17 cellular contexts compared by ENCODE assay signal in the genomic region with DNA sequence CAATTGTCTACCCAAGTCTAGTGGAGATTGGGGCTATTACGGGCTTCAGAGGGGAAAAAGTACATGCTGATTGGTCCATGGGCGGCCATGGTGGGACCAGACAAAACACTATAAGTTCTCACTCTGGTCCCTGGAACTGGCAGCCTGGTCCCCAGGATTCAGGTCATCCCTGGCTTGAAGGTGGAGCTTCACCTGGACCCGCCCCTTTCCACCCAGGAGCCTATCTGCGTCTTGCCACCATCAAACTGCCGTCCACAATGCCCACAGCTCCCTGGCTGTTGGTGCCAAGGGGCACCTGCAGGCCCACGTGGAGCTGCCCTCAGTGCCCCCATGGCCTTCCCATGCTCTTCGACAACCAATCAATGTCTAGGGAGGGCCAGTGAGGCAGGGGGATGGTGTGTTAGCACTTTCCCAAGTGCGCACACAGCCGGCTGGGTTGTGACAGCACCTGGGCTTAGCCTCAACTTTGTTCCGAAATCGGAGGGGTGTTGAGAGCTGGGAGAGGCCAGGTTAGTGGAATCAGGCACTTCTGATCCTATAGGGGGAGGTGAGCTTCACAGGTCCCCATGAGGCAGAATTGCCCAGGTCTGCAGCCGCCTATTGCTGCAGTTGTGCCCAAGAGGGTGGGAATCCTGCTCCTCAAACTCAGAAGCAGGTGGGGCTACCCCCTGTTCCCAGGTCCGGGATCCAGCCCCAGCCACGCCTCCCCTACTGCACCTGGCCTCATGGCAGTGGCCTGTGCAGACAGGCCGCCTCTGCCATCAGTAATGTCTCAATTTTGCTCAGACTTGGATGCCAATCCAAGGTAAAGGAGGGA.
DNase-seq lines count a peak whose midpoint lies in the region; ATAC-seq, FAIRE-seq and TF ChIP-seq lines count a peak whose summit lies in the region.
"Had no signal": no experiment of that assay in that cellular context is flagged by ENCODE, and none has a peak within 500 bp of the region (broad histone marks: within the 10 kb centered on the region; RNA-seq: fewer than 3 reads in every experiment).

No MANE protein-coding gene starts in this region.

- TF ChIP-seq POLR2A in upper lobe of left lung (IDR thresholded peaks at IDR 0.05) = no peak

- H3K27ac Mint-ChIP-seq in activated naive CD8-positive, alpha-beta T cell treated with anti-CD3 and anti-CD28 coated beads, Interleukin-2, amount 50 U/mL, for 24 hours = no peak overlapping the region
- H3K27ac Mint-ChIP-seq in activated naive CD8-positive, alpha-beta T cell treated with anti-CD3 and anti-CD28 coated beads for 36 hours = no peak overlapping the region
- H3K27ac Mint-ChIP-seq: CD8-positive, alpha-beta memory T cell had no signal

- H3K36me3 Mint-ChIP-seq in activated naive CD8-positive, alpha-beta T cell treated with anti-CD3 and anti-CD28 coated beads, Interleukin-2, amount 50 U/mL, for 24 hours (ENCODE audit: low read depth) = no peaks in the 10 kb centered on the region
- no peaks in the 10 kb centered on the region for H3K36me3 Mint-ChIP-seq in activated naive CD8-positive, alpha-beta T cell treated with anti-CD3 and anti-CD28 coated beads for 36 hours
- H3K36me3 Mint-ChIP-seq: CD8-positive, alpha-beta memory T cell had no signal

- H3K27me3 ChIP-seq in upper lobe of left lung = no peaks in the 10 kb centered on the region
- H3K27me3 ChIP-seq: BLaER1 had no signal

- H3K27ac ChIP-seq in kidney (ENCODE audit: low read depth in 2 of 2, low read length in 2 of 2) = no peak overlapping the region
- no peak overlapping the region for H3K27ac ChIP-seq in upper lobe of left lung
- H3K27ac ChIP-seq: 22Rv1, BLaER1, GM23248 had no signal

- H3K9me3 Mint-ChIP-seq in activated naive CD8-positive, alpha-beta T cell treated with anti-CD3 and anti-CD28 coated beads, Interleukin-2, amount 50 U/mL, for 24 hours = peaks cover 8% of the 10 kb centered on the region
- peaks cover 5% of the 10 kb centered on the region for H3K9me3 Mint-ChIP-seq in activated naive CD8-positive, alpha-beta T cell treated with anti-CD3 and anti-CD28 coated beads for 36 hours

- intact Hi-C loops in kidney (cut with DNase I) (no loop called here), sciatic nerve (cut with DNase I) (no loop called here)

- TF ChIP-seq CTCF in kidney (IDR thresholded peaks at IDR 0.05; ENCODE audit: borderline replicate concordance, extremely low read depth, insufficient read depth) (no peak), upper lobe of left lung (IDR thresholded peaks at IDR 0.05) (no peak)

- H3K36me3 ChIP-seq in kidney (ENCODE audit: control insufficient read depth in 1 of 2, insufficient read depth in 2 of 2, low read length in 2 of 2) = no peaks in the 10 kb centered on the region
- H3K36me3 ChIP-seq in upper lobe of left lung = no peaks in the 10 kb centered on the region
- H3K36me3 ChIP-seq: BLaER1, HAP-1 had no signal

- no peak for DNase-seq in activated naive CD8-positive, alpha-beta T cell treated with anti-CD3 and anti-CD28 coated beads, Interleukin-2, amount 50 U/mL, for 24 hours
- no peak for DNase-seq in activated naive CD8-positive, alpha-beta T cell treated with anti-CD3 and anti-CD28 coated beads for 36 hours
- DNase-seq in kidney = peak; percentile 44
- no peak for DNase-seq in sciatic nerve (ENCODE audit: low spot score)
- DNase-seq in upper lobe of left lung = peak in 1 of 2 donors; percentile 36
- no peak for DNase-seq in stimulated activated CD4-positive, alpha-beta T cell treated with anti-CD3 and anti-CD28 coated beads, Interleukin-4, amount 100 ng/mL, for 4 hours
- DNase-seq: AML-193, Caco-2, DND-41, GDM1, GM23248 had no signal

- no peaks in the 10 kb centered on the region for H3K9me3 ChIP-seq in kidney (ENCODE audit: control insufficient read depth in 1 of 2, low read length in 2 of 2)
- no peaks in the 10 kb centered on the region for H3K9me3 ChIP-seq in upper lobe of left lung
- H3K9me3 ChIP-seq: BLaER1, Caco-2, HAP-1 had no signal

- H3K27me3 Mint-ChIP-seq in activated naive CD8-positive, alpha-beta T cell treated with anti-CD3 and anti-CD28 coated beads, Interleukin-2, amount 50 U/mL, for 24 hours = no peaks in the 10 kb centered on the region
- H3K27me3 Mint-ChIP-seq in activated naive CD8-positive, alpha-beta T cell treated with anti-CD3 and anti-CD28 coated beads for 36 hours = no peaks in the 10 kb centered on the region
- H3K27me3 Mint-ChIP-seq: CD8-positive, alpha-beta memory T cell had no signal

- no peak for TF ChIP-seq EP300 in upper lobe of left lung (IDR thresholded peaks at IDR 0.05)

- FAIRE-seq in kidney (lab: Jason Lieb, UNC) = no peak

- WGBS in upper lobe of left lung, 2 donors = 84 to 89% methylated on average over 8 to 15 of the region's 15 CpGs

- H3K4me3 ChIP-seq in kidney (ENCODE audit: low read length in 2 of 2) = no peak overlapping the region
- no peak overlapping the region for H3K4me3 ChIP-seq in upper lobe of left lung
- H3K4me3 ChIP-seq: BLaER1, GM23248, HAP-1 had no signal

- H3K4me1 ChIP-seq in kidney (ENCODE audit: control insufficient read depth in 1 of 2, insufficient read depth in 1 of 2, low read depth in 1 of 2, low read length in 2 of 2) (no peaks in the 10 kb centered on the region), upper lobe of left lung (no peaks in the 10 kb centered on the region)
- H3K4me1 ChIP-seq: BLaER1, Caco-2, HAP-1 had no signal

- no peak overlapping the region for H3K4me3 Mint-ChIP-seq in activated naive CD8-positive, alpha-beta T cell treated with anti-CD3 and anti-CD28 coated beads, Interleukin-2, amount 50 U/mL, for 24 hours
- H3K4me3 Mint-ChIP-seq in activated naive CD8-positive, alpha-beta T cell treated with anti-CD3 and anti-CD28 coated beads for 36 hours = no peak overlapping the region
- H3K4me3 Mint-ChIP-seq: CD8-positive, alpha-beta memory T cell had no signal

- peak; percentile 7 for ATAC-seq in activated naive CD8-positive, alpha-beta T cell treated with anti-CD3 and anti-CD28 coated beads, Interleukin-2, amount 50 U/mL, for 24 hours
- ATAC-seq in sciatic nerve (peak; percentile 28), upper lobe of left lung (ENCODE audit: low FRiP score in 2 of 2) (peak; percentile 26 to 53), GM18502 (IDR thresholded peaks at IDR 0.05; ENCODE audit: poor library complexity, unreplicated experiment) (no peak), GM19452 (IDR thresholded peaks at IDR 0.05; ENCODE audit: unreplicated experiment) (no peak)

- H3K4me1 Mint-ChIP-seq in activated naive CD8-positive, alpha-beta T cell treated with anti-CD3 and anti-CD28 coated beads, Interleukin-2, amount 50 U/mL, for 24 hours = no peaks in the 10 kb centered on the region
- H3K4me1 Mint-ChIP-seq in activated naive CD8-positive, alpha-beta T cell treated with anti-CD3 and anti-CD28 coated beads for 36 hours = no peaks in the 10 kb centered on the region
- H3K4me1 Mint-ChIP-seq: CD8-positive, alpha-beta memory T cell had no signal

- no peak overlapping the region for H3K9ac ChIP-seq in kidney (ENCODE audit: low read length in 2 of 2)
- H3K9ac ChIP-seq: BLaER1, GM23248 had no signal

Comparison
In these comparisons a context has a peak if more than half of its experiments do, and no peak if none do; other contexts are left out.
1. ATAC-seq: peak in activated naive CD8-positive, alpha-beta T cell treated with anti-CD3 and anti-CD28 coated beads, Interleukin-2, amount 50 U/mL, for 24 hours (single experiment), sciatic nerve (single experiment) and upper lobe of left lung (2 of 2); none in GM18502 (single experiment) and GM19452 (single experiment).